In genomic region chr3:42012378-42012934, GRCh38 we compare ENCODE assay signal across 1 cellular context.
TF ChIP-seq lines count a peak whose summit lies in the region.

No MANE protein-coding gene starts in this region.

TF ChIP-seq in K562, 482 proteins besides CTCF, POLR2A, EP300 and RAD21 (continued from another document):
- TF ChIP-seq HOMEZ (CRISPR knock-in tag; IDR thresholded peaks at IDR 0.05) (no peak), ESRRA (IDR thresholded peaks at IDR 0.05; ENCODE audit: borderline replicate concordance, low read depth) (peak; percentile 98; the same call in 1 of the 2 replicates)
